ENCODE assay signal across 12 cellular contexts in the genomic region with DNA sequence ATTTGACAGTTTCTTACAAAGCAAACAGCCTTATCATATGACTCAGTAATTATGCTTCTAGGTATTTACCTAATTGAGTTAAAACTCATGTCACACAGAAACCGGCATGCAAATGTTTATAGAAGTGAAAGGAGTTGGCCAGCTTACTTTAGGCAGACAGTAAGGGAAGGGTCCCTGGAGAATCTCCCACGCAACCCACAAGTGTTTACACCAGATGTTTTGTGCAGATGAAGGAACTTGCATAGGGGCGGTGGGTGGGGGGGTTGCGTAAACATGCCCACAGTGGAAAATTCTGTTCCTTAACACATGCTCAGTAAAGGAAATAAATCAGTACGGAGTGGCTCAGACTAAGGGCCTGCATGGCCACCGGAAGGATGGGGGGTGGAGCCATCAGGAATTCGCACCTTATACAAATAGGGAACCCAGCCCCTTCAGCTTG.
DNase-seq lines count a peak whose midpoint lies in the region; ATAC-seq and TF ChIP-seq lines count a peak whose summit lies in the region.
"Had no signal": no experiment of that assay in that cellular context is flagged by ENCODE, and none has a peak within 500 bp of the region (broad histone marks: within the 10 kb centered on the region; RNA-seq: fewer than 3 reads in every experiment).

No MANE protein-coding gene starts in this region.

- no peaks in the 10 kb centered on the region for H3K9me3 ChIP-seq in effector memory CD4-positive, alpha-beta T cell (ENCODE audit: control insufficient read depth, low read length)

- no peaks in the 10 kb centered on the region for H3K27me3 ChIP-seq in effector memory CD4-positive, alpha-beta T cell (replicated peaks; ENCODE audit: control insufficient read depth, insufficient read depth, low read length, poor library complexity, severe bottlenecking)
- H3K27me3 ChIP-seq: heart right ventricle had no signal

- no peaks in the 10 kb centered on the region for H3K36me3 ChIP-seq in effector memory CD4-positive, alpha-beta T cell (ENCODE audit: control insufficient read depth, insufficient read depth, low read length)
- H3K36me3 ChIP-seq: heart right ventricle had no signal

- peak; percentile 6 to 21 for DNase-seq in Kasumi-1 (lab: John Stamatoyannopoulos, UW)
- peak; percentile 64 for DNase-seq in fibroblast of villous mesenchyme (ENCODE audit: low read depth)
- no peak for DNase-seq in D341Med (ENCODE audit: low spot score)
- no peak for DNase-seq in NAMALWA (ENCODE audit: low spot score)
- DNase-seq in effector memory CD4-positive, alpha-beta T cell, result no peak
- DNase-seq: activated naive CD4-positive, alpha-beta T cell treated with anti-CD3 and anti-CD28 coated beads, Interleukin-2, amount 50 U/mL, for 16 hours; heart right ventricle had no signal

- peak; percentile 96 for ATAC-seq in GM18867 (IDR thresholded peaks at IDR 0.05; ENCODE audit: unreplicated experiment)
- peak; percentile 75 for ATAC-seq in HG02610 (IDR thresholded peaks at IDR 0.05; ENCODE audit: unreplicated experiment)
- ATAC-seq in HG03097 (IDR thresholded peaks at IDR 0.05; ENCODE audit: low FRiP score, unreplicated experiment), result no peak
- ATAC-seq: heart right ventricle, T-cell had no signal

- no peak overlapping the region for H3K4me3 ChIP-seq in fibroblast of villous mesenchyme (ENCODE audit: low read depth, low read length)
- H3K4me3 ChIP-seq in effector memory CD4-positive, alpha-beta T cell (ENCODE audit: insufficient read depth, low read depth, low read length, poor library complexity, severe bottlenecking), result no peak overlapping the region
- H3K4me3 ChIP-seq: heart right ventricle had no signal

- H3K27ac ChIP-seq in effector memory CD4-positive, alpha-beta T cell (ENCODE audit: insufficient read depth, low read length, poor library complexity, severe bottlenecking), result no peak overlapping the region
- H3K27ac ChIP-seq: heart right ventricle, KMS-11 had no signal

- H3K4me1 ChIP-seq in effector memory CD4-positive, alpha-beta T cell (ENCODE audit: control insufficient read depth, insufficient read depth, low read length, poor library complexity, severe bottlenecking), result no peaks in the 10 kb centered on the region
- H3K4me1 ChIP-seq: heart right ventricle had no signal

- TF ChIP-seq CTCF in fibroblast of villous mesenchyme (IDR thresholded peaks at IDR 0.05; ENCODE audit: insufficient read depth, low read depth, low read length), result no peak

Comparison
In these comparisons a context has a peak if more than half of its experiments do, and no peak if none do; other contexts are left out.
1. DNase-seq: peak in Kasumi-1 (2 of 2) and fibroblast of villous mesenchyme (single experiment); none in D341Med (single experiment), NAMALWA (single experiment) and effector memory CD4-positive, alpha-beta T cell (0 of 3).